ENCODE assay signal across 29 cellular contexts in genomic region chr1:54159733-54160316, GRCh38. TPM values are rescaled to one million over a fixed set of nuclear protein-coding genes. Genes with fewer than 3 reads are reported as not detected.
"Had no signal": no experiment of that assay in that cellular context is flagged by ENCODE, and none has a peak within 500 bp of the region (broad histone marks: within the 10 kb centered on the region; RNA-seq: fewer than 3 reads in every experiment).

No MANE protein-coding gene starts in this region.

- H3K27me3 ChIP-seq: colonic mucosa, dorsolateral prefrontal cortex, left lung, transverse colon had no signal

- H3K27ac Mint-ChIP-seq: activated CD4-positive, alpha-beta T cell treated with anti-CD3 and anti-CD28 coated beads, Interleukin-2, amount 10 ng/mL, durations not matched to agents 24 days and 14 days; activated CD8-positive, alpha-beta memory T cell treated with anti-CD3 and anti-CD28 coated beads, Interleukin-2, amount 10 ng/mL, durations not matched to agents 7 days and 5 days; activated CD8-positive, alpha-beta T cell treated with anti-CD3 and anti-CD28 coated beads for 36 hours; activated naive CD4-positive, alpha-beta T cell treated with anti-CD3 and anti-CD28 coated beads, Interleukin-2, amount 50 U/mL, for 24 hours; effector memory CD8-positive, alpha-beta T cell; mesothelial cell of epicardium; natural killer cell treated with Interleukin-12 subunit alpha and Interleukin-12 subunit beta and Interleukin-15 and Interleukin-18, amount 100 ng/mL, for 72 hours; stimulated activated naive B cell treated with anti-CD40 and anti-IgM and Interleukin-4, amounts not matched to agents 10 μg/mL and 1 μg/mL and 100 μg/mL, for 72 hours; T-helper 2 cell treated with Interferon-gamma antibody and Interleukin-4, amounts not matched to agents 5 μg/mL and 100 μg/mL, for 36 hours had no signal

- ATAC-seq: activated CD4-positive, CD25-positive, alpha-beta regulatory T cell treated with anti-CD3 and anti-CD28 coated beads, Interleukin-2, amount 50 U/mL, for 24 hours; activated CD8-positive, alpha-beta memory T cell treated with anti-CD3 and anti-CD28 coated beads, Interleukin-2, amount 10 ng/mL, durations not matched to agents 7 days and 5 days; activated CD8-positive, alpha-beta T cell treated with anti-CD3 and anti-CD28 coated beads for 36 hours; effector memory CD8-positive, alpha-beta T cell; esophagus mucosa; left lung; natural killer cell treated with Interleukin-12 subunit alpha and Interleukin-12 subunit beta and Interleukin-15 and Interleukin-18, amount 100 ng/mL, for 72 hours; sciatic nerve; stimulated activated naive B cell treated with anti-CD40 and anti-IgM and Interleukin-4, amounts not matched to agents 10 μg/mL and 1 μg/mL and 100 μg/mL, for 72 hours had no signal

- H3K4me1 Mint-ChIP-seq: activated CD4-positive, alpha-beta T cell treated with anti-CD3 and anti-CD28 coated beads, Interleukin-2, amount 10 ng/mL, durations not matched to agents 24 days and 14 days; activated CD8-positive, alpha-beta memory T cell treated with anti-CD3 and anti-CD28 coated beads, Interleukin-2, amount 10 ng/mL, durations not matched to agents 7 days and 5 days; activated naive CD4-positive, alpha-beta T cell treated with anti-CD3 and anti-CD28 coated beads, Interleukin-2, amount 50 U/mL, for 24 hours; central memory CD8-positive, alpha-beta T cell; immature natural killer cell; mesothelial cell of epicardium; stimulated activated naive B cell treated with anti-CD40 and anti-IgM and Interleukin-4, amounts not matched to agents 10 μg/mL and 1 μg/mL and 100 μg/mL, for 72 hours had no signal

- H3K27ac ChIP-seq: colonic mucosa, dorsolateral prefrontal cortex, left lung, transverse colon, VCaP had no signal

- H3K4me3 Mint-ChIP-seq: activated CD4-positive, alpha-beta T cell treated with anti-CD3 and anti-CD28 coated beads, Interleukin-2, amount 10 ng/mL, durations not matched to agents 24 days and 14 days; activated CD8-positive, alpha-beta memory T cell treated with anti-CD3 and anti-CD28 coated beads, Interleukin-2, amount 10 ng/mL, durations not matched to agents 7 days and 5 days; activated CD8-positive, alpha-beta T cell treated with anti-CD3 and anti-CD28 coated beads for 36 hours; activated naive CD4-positive, alpha-beta T cell treated with anti-CD3 and anti-CD28 coated beads, Interleukin-2, amount 50 U/mL, for 24 hours; central memory CD8-positive, alpha-beta T cell; effector memory CD8-positive, alpha-beta T cell; immature natural killer cell; mesothelial cell of epicardium; natural killer cell treated with Interleukin-12 subunit alpha and Interleukin-12 subunit beta and Interleukin-15 and Interleukin-18, amount 100 ng/mL, for 72 hours; stimulated activated naive B cell treated with anti-CD40 and anti-IgM and Interleukin-4, amounts not matched to agents 10 μg/mL and 1 μg/mL and 100 μg/mL, for 72 hours; T-helper 2 cell treated with Interferon-gamma antibody and Interleukin-4, amounts not matched to agents 5 μg/mL and 100 μg/mL, for 36 hours had no signal

- H3K9me3 Mint-ChIP-seq: activated CD4-positive, alpha-beta T cell treated with anti-CD3 and anti-CD28 coated beads, Interleukin-2, amount 10 ng/mL, durations not matched to agents 24 days and 14 days; activated CD8-positive, alpha-beta T cell treated with anti-CD3 and anti-CD28 coated beads for 36 hours; activated naive CD4-positive, alpha-beta T cell treated with anti-CD3 and anti-CD28 coated beads, Interleukin-2, amount 50 U/mL, for 24 hours; central memory CD8-positive, alpha-beta T cell; effector memory CD8-positive, alpha-beta T cell; immature natural killer cell; mesothelial cell of epicardium; natural killer cell treated with Interleukin-12 subunit alpha and Interleukin-12 subunit beta and Interleukin-15 and Interleukin-18, amount 100 ng/mL, for 72 hours; stimulated activated naive B cell treated with anti-CD40 and anti-IgM and Interleukin-4, amounts not matched to agents 10 μg/mL and 1 μg/mL and 100 μg/mL, for 72 hours; T-helper 2 cell treated with Interferon-gamma antibody and Interleukin-4, amounts not matched to agents 5 μg/mL and 100 μg/mL, for 36 hours had no signal

- H3K27me3 Mint-ChIP-seq: activated CD4-positive, alpha-beta T cell treated with anti-CD3 and anti-CD28 coated beads, Interleukin-2, amount 10 ng/mL, durations not matched to agents 24 days and 14 days; activated CD8-positive, alpha-beta memory T cell treated with anti-CD3 and anti-CD28 coated beads, Interleukin-2, amount 10 ng/mL, durations not matched to agents 7 days and 5 days; activated CD8-positive, alpha-beta T cell treated with anti-CD3 and anti-CD28 coated beads for 36 hours; activated naive CD4-positive, alpha-beta T cell treated with anti-CD3 and anti-CD28 coated beads, Interleukin-2, amount 50 U/mL, for 24 hours; natural killer cell treated with Interleukin-12 subunit alpha and Interleukin-12 subunit beta and Interleukin-15 and Interleukin-18, amount 100 ng/mL, for 72 hours; stimulated activated naive B cell treated with anti-CD40 and anti-IgM and Interleukin-4, amounts not matched to agents 10 μg/mL and 1 μg/mL and 100 μg/mL, for 72 hours had no signal

- H3K36me3 Mint-ChIP-seq: activated CD8-positive, alpha-beta memory T cell treated with anti-CD3 and anti-CD28 coated beads, Interleukin-2, amount 10 ng/mL, durations not matched to agents 7 days and 5 days; activated naive CD4-positive, alpha-beta T cell treated with anti-CD3 and anti-CD28 coated beads, Interleukin-2, amount 50 U/mL, for 24 hours; mesothelial cell of epicardium; natural killer cell treated with Interleukin-12 subunit alpha and Interleukin-12 subunit beta and Interleukin-15 and Interleukin-18, amount 100 ng/mL, for 72 hours; stimulated activated naive B cell treated with anti-CD40 and anti-IgM and Interleukin-4, amounts not matched to agents 10 μg/mL and 1 μg/mL and 100 μg/mL, for 72 hours had no signal

- H3K4me1 ChIP-seq: left lung had no signal

- H3K36me3 ChIP-seq: colonic mucosa, left lung, transverse colon had no signal

- DNase-seq: activated CD4-positive, alpha-beta T cell treated with anti-CD3 and anti-CD28 coated beads, Interleukin-2, amount 10 ng/mL, durations not matched to agents 24 days and 14 days; activated CD8-positive, alpha-beta memory T cell treated with anti-CD3 and anti-CD28 coated beads, Interleukin-2, amount 10 ng/mL, durations not matched to agents 7 days and 5 days; activated CD8-positive, alpha-beta T cell treated with anti-CD3 and anti-CD28 coated beads for 36 hours; activated effector memory CD4-positive, alpha-beta T cell treated with anti-CD3 and anti-CD28 coated beads, Interleukin-2, amount 50 U/mL, for 16 hours; activated T-cell treated with anti-CD3 and anti-CD28 coated beads for 4 hours; colonic mucosa; dorsolateral prefrontal cortex; effector memory CD8-positive, alpha-beta T cell; immature natural killer cell; kidney glomerular epithelial cell; left lung; nucleus accumbens; small intestine; stimulated activated CD4-positive, alpha-beta T cell treated with anti-CD3 and anti-CD28 coated beads, Interleukin-15, amount 100 ng/mL, for 24 hours; stimulated activated naive B cell treated with anti-CD40 and anti-IgM and Interleukin-4, amounts not matched to agents 10 μg/mL and 1 μg/mL and 100 μg/mL, for 72 hours; transverse colon had no signal

- H3K4me3 ChIP-seq: colonic mucosa, dorsolateral prefrontal cortex, left lung, lung, transverse colon had no signal

- H3K9me3 ChIP-seq: colonic mucosa, left lung, transverse colon had no signal

RNA-seq across cellular contexts. Expression of gene CDCP2, which starts 7.0 kb away (rescaled TPM):
- total RNA-seq: activated CD4-positive, alpha-beta T cell treated with anti-CD3 and anti-CD28 coated beads, Interleukin-2, amount 10 ng/mL, durations not matched to agents 24 days and 14 days; endothelial cell of umbilical vein; esophagus mucosa; mesothelial cell of epicardium; natural killer cell treated with Interleukin-12 subunit alpha and Interleukin-12 subunit beta and Interleukin-15 and Interleukin-18, amount 100 ng/mL, for 72 hours; temporal lobe had no signal
- polyA plus RNA-seq: aorta, immature natural killer cell had no signal
